In genomic region chr1:153192697-153193096, GRCh38 we compare ENCODE assay signal across 12 cellular contexts. TPM values are rescaled to one million over a fixed set of nuclear protein-coding genes. Genes with fewer than 3 reads are reported as not detected.
DNase-seq lines count a peak whose midpoint lies in the region; TF ChIP-seq lines count a peak whose summit lies in the region.
"Had no signal": no experiment of that assay in that cellular context is flagged by ENCODE, and none has a peak within 500 bp of the region (broad histone marks: within the 10 kb centered on the region; RNA-seq: fewer than 3 reads in every experiment).

No MANE protein-coding gene starts in this region.

- H3K36me3 ChIP-seq in breast epithelium, result no peaks in the 10 kb centered on the region
- no peaks in the 10 kb centered on the region for H3K36me3 ChIP-seq in MG63
- H3K36me3 ChIP-seq: gastroesophageal sphincter had no signal

- intact Hi-C loops in MCF 10A (cut with micrococcal nuclease), result loop anchor here (1.0 to 10.0 kb wide), 6 partner anchors 243 to 538 kb away; no protein-coding TSS in a partner anchor
- intact Hi-C loops in breast epithelium (cut with DNase I; ENCODE audit: low total_unique reads), result no loop called here

- H3K27ac ChIP-seq in breast epithelium, result no peak overlapping the region
- H3K27ac ChIP-seq: gastroesophageal sphincter had no signal

- H3K4me3 ChIP-seq in breast epithelium (no peak overlapping the region), MG63 (no peak overlapping the region)
- H3K4me3 ChIP-seq: gastroesophageal sphincter had no signal

- BruUV-seq in MCF 10A (replicated peaks; lab: Mats Ljungman, UMichigan), result no TSS peak

- H3K27ac Mint-ChIP-seq in MCF 10A (ENCODE audit: low read depth, unreplicated experiment), result no peak overlapping the region
- H3K27ac Mint-ChIP-seq in type B pancreatic cell, result no peak overlapping the region
- H3K27ac Mint-ChIP-seq: CD4-positive, alpha-beta T cell; stimulated activated effector memory CD8-positive, alpha-beta T cell treated with anti-CD3 and anti-CD28 coated beads, Interleukin-12 subunit alpha, Interleukin-12 subunit beta, amount 100 ng/mL, for 72 hours had no signal

- peak; percentile 98 for TF ChIP-seq CTCF in MCF 10A (IDR thresholded peaks at IDR 0.05; ENCODE audit: unreplicated experiment)
- TF ChIP-seq CTCF in breast epithelium (IDR thresholded peaks at IDR 0.05), result no peak
- peak; percentile 56 for TF ChIP-seq CTCF in type B pancreatic cell (conservative IDR thresholded peaks at IDR 0.05)

- POLR2A ChIA-PET in MCF 10A (lab: Yijun Ruan, JAX), result interaction anchor here (0.6 to 2.4 kb wide), 14 partner anchors 28 to 322 kb away, joined by 3 to 15 read pairs (median 3); partner anchors contain the start of gene SPRR1A

- H3K4me1 ChIP-seq in breast epithelium, result no peaks in the 10 kb centered on the region
- H3K4me1 ChIP-seq: gastroesophageal sphincter had no signal

- H3K9me3 ChIP-seq in breast epithelium (peaks cover 0 to 8% of the 10 kb centered on the region in 2 donors), MG63 (no peaks in the 10 kb centered on the region)

- CTCF ChIA-PET in MCF 10A (lab: Yijun Ruan, JAX), result interaction anchor here (0.6 to 16.8 kb wide), 108 partner anchors 9 to 804 kb away, joined by 3 to 479 read pairs (median 5); partner anchors contain the start of genes IVL, LCE1B, LELP1 and PGLYRP4

- peaks cover 27% of the 10 kb centered on the region for H3K27me3 Mint-ChIP-seq in MCF 10A (ENCODE audit: insufficient read depth, unreplicated experiment)
- peaks cover 28% of the 10 kb centered on the region for H3K27me3 Mint-ChIP-seq in type B pancreatic cell

- H3K4me3 Mint-ChIP-seq in MCF 10A (ENCODE audit: unreplicated experiment) (no peak overlapping the region), type B pancreatic cell (no peak overlapping the region)
- H3K4me3 Mint-ChIP-seq: CD4-positive, alpha-beta T cell; stimulated activated effector memory CD8-positive, alpha-beta T cell treated with anti-CD3 and anti-CD28 coated beads, Interleukin-12 subunit alpha, Interleukin-12 subunit beta, amount 100 ng/mL, for 72 hours had no signal

- H3K9me3 Mint-ChIP-seq in MCF 10A (ENCODE audit: unreplicated experiment) (no peaks in the 10 kb centered on the region), type B pancreatic cell (no peaks in the 10 kb centered on the region)
- H3K9me3 Mint-ChIP-seq: CD4-positive, alpha-beta T cell; stimulated activated effector memory CD8-positive, alpha-beta T cell treated with anti-CD3 and anti-CD28 coated beads, Interleukin-12 subunit alpha, Interleukin-12 subunit beta, amount 100 ng/mL, for 72 hours had no signal

- TF ChIP-seq POLR2A in breast epithelium (IDR thresholded peaks at IDR 0.05) (no peak), erythroblast (IDR thresholded peaks at IDR 0.05; ENCODE audit: low read length) (no peak)

- H3K4me1 Mint-ChIP-seq in MCF 10A (ENCODE audit: insufficient read depth, unreplicated experiment) (peaks cover 8% of the 10 kb centered on the region), type B pancreatic cell (ENCODE audit: unreplicated experiment) (no peaks in the 10 kb centered on the region)
- H3K4me1 Mint-ChIP-seq: stimulated activated effector memory CD8-positive, alpha-beta T cell treated with anti-CD3 and anti-CD28 coated beads, Interleukin-12 subunit alpha, Interleukin-12 subunit beta, amount 100 ng/mL, for 72 hours had no signal

- H3K36me3 Mint-ChIP-seq in MCF 10A (ENCODE audit: insufficient read depth, unreplicated experiment), result no peaks in the 10 kb centered on the region
- no peaks in the 10 kb centered on the region for H3K36me3 Mint-ChIP-seq in type B pancreatic cell
- H3K36me3 Mint-ChIP-seq: stimulated activated effector memory CD8-positive, alpha-beta T cell treated with anti-CD3 and anti-CD28 coated beads, Interleukin-12 subunit alpha, Interleukin-12 subunit beta, amount 100 ng/mL, for 72 hours had no signal

- DNase-seq in MCF 10A (ENCODE audit: unreplicated experiment) (peak; percentile 77), breast epithelium (ENCODE audit: low spot score in 2 of 2) (no peak), NCI-H748 treated with DMSO at 0.1 percent for 48 hours (lab: John Stamatoyannopoulos, UW) (peak; percentile 6), erythroblast (lab: John Stamatoyannopoulos, UW) (peak; percentile 21 to 47), type B pancreatic cell (ENCODE audit: extremely low spot score, unreplicated experiment) (no peak), MG63 (no peak), NOMO-1 treated with DMSO at 0.1 percent for 48 hours (lab: John Stamatoyannopoulos, UW; ENCODE audit: unreplicated experiment) (no peak), activated gamma-delta T cell treated with Interleukin-2 at 50 U/mL for 16 hours (no peak)
- DNase-seq: CD4-positive, alpha-beta T cell had no signal

- H3K27me3 ChIP-seq in breast epithelium (peaks cover 0 to 9% of the 10 kb centered on the region in 2 donors), MG63 (peaks cover 6% of the 10 kb centered on the region; the same call in 1 of the 2 replicates)
- H3K27me3 ChIP-seq: gastroesophageal sphincter had no signal

RNA-seq across cellular contexts. Expression of gene LELP1, which starts 10.5 kb away (rescaled TPM):
- total RNA-seq in MCF 10A (2022) (not detected in 2 replicates), breast epithelium (not detected), type B pancreatic cell (ENCODE audit: low replicate concordance) (not detected in 2 replicates)
- not detected in 2 replicates for total RNA-seq in MG63 (2014; rRNA removed; shearing (Covaris generic); ENCODE audit: low replicate concordance)
- total RNA-seq: CD4-positive, alpha-beta T cell; gastroesophageal sphincter; T-helper 2 cell treated with Interferon-gamma antibody and Interleukin-4, amounts not matched to agents 100 ng/mL and 5 ng/mL, for 36 hours had no signal

RNA-seq across cellular contexts. Expression of gene PRR9, which starts 24.7 kb away (rescaled TPM):
- total RNA-seq in MCF 10A (2022) (not detected in 2 replicates), breast epithelium (not detected), type B pancreatic cell (ENCODE audit: low replicate concordance) (not detected in 2 replicates)
- 0.07 and 1.0 TPM in 2 replicates for total RNA-seq in MG63 (2014; rRNA removed; shearing (Covaris generic); ENCODE audit: low replicate concordance)
- total RNA-seq: CD4-positive, alpha-beta T cell; gastroesophageal sphincter; T-helper 2 cell treated with Interferon-gamma antibody and Interleukin-4, amounts not matched to agents 100 ng/mL and 5 ng/mL, for 36 hours had no signal

RNA-seq across cellular contexts. Expression of gene SPRR2G, which starts 42.0 kb away (rescaled TPM):
- total RNA-seq in MCF 10A (2022), result not detected in 2 replicates
- not detected for total RNA-seq in breast epithelium
- not detected in 2 replicates for total RNA-seq in type B pancreatic cell (ENCODE audit: low replicate concordance)
- not detected in 2 replicates for total RNA-seq in MG63 (2014; rRNA removed; shearing (Covaris generic); ENCODE audit: low replicate concordance)
- total RNA-seq: CD4-positive, alpha-beta T cell; gastroesophageal sphincter; T-helper 2 cell treated with Interferon-gamma antibody and Interleukin-4, amounts not matched to agents 100 ng/mL and 5 ng/mL, for 36 hours had no signal

Comparison
In these comparisons a context has a peak if more than half of its experiments do, and no peak if none do; other contexts are left out.
1. DNase-seq: peak in MCF 10A (single experiment), NCI-H748 treated with DMSO at 0.1 percent for 48 hours (single experiment) and erythroblast (2 of 2); none in breast epithelium (0 of 2), type B pancreatic cell (single experiment), MG63 (single experiment), NOMO-1 treated with DMSO at 0.1 percent for 48 hours (single experiment) and activated gamma-delta T cell treated with Interleukin-2 at 50 U/mL for 16 hours (single experiment).
2. CTCF ChIP-seq: peak in MCF 10A (single experiment) and type B pancreatic cell (single experiment); none in breast epithelium (0 of 3).